11 cellular contexts compared by ENCODE assay signal in genomic region chr17:83053779-83054451, GRCh38. TPM values are rescaled to one million over a fixed set of nuclear protein-coding genes. Genes with fewer than 3 reads are reported as not detected.
A peak's percentile ranks its signal among the peaks of the same experiment; 100 is the strongest.
DNase-seq lines count a peak whose midpoint lies in the region; ATAC-seq and TF ChIP-seq lines count a peak whose summit lies in the region.
"Had no signal": no experiment of that assay in that cellular context is flagged by ENCODE, and none has a peak within 500 bp of the region (broad histone marks: within the 10 kb centered on the region; RNA-seq: fewer than 3 reads in every experiment).

No MANE protein-coding gene starts in this region.

- H3K4me1 Mint-ChIP-seq in natural killer cell treated with Interleukin-12 subunit alpha and Interleukin-12 subunit beta and Interleukin-15 and Interleukin-18, amount 100 ng/mL, for 72 hours (ENCODE audit: low read depth in 2 of 2), result peaks cover 16 to 23% of the 10 kb centered on the region in 2 donors

- peak overlapping the region; percentile 64 for H3K4me3 Mint-ChIP-seq in natural killer cell treated with Interleukin-12 subunit alpha and Interleukin-12 subunit beta and Interleukin-15 and Interleukin-18, amount 100 ng/mL, for 72 hours

- in situ Hi-C loops in Panc1 (cut with HindIII; ENCODE audit: low pct_unique_long_range_greater_than_20kb, low sequenced_read_pairs), result no loop called here

- H3K27ac ChIP-seq in Panc1 (ENCODE audit: low read length), result peak overlapping the region; percentile 12; the same call in 1 of the 2 replicates
- H3K27ac ChIP-seq in colonic mucosa, result peak overlapping the region; percentile 44

- POLR2A ChIA-PET in Panc1 (lab: Charles Lee), result no interaction called here

- H3K36me3 Mint-ChIP-seq in natural killer cell treated with Interleukin-12 subunit alpha and Interleukin-12 subunit beta and Interleukin-15 and Interleukin-18, amount 100 ng/mL, for 72 hours, result no peaks in the 10 kb centered on the region

- no peaks in the 10 kb centered on the region for H3K27me3 ChIP-seq in Panc1 (ENCODE audit: control insufficient read depth, insufficient read depth, low read length)
- H3K27me3 ChIP-seq in colonic mucosa, result no peaks in the 10 kb centered on the region

- no peak overlapping the region for H3K4me3 ChIP-seq in Panc1 (ENCODE audit: low read depth in 2 of 2, low read length in 2 of 2)
- H3K4me3 ChIP-seq in colonic mucosa, result no peak overlapping the region

- no peak for ATAC-seq in Panc1
- peak in 1 of 2 donors; percentile 34 for ATAC-seq in natural killer cell treated with Interleukin-12 subunit alpha and Interleukin-12 subunit beta and Interleukin-15 and Interleukin-18, amount 100 ng/mL, for 72 hours

- CTCF ChIA-PET in Panc1 (lab: Charles Lee), result no interaction called here

- TF ChIP-seq CTCF in Panc1 (IDR thresholded peaks at IDR 0.05) (no peak), colonic mucosa (IDR thresholded peaks at IDR 0.05) (no peak)

- BruUV-seq in Panc1 (replicated peaks; lab: Mats Ljungman, UMichigan), result no TSS peak

- H3K36me3 ChIP-seq in Panc1 (ENCODE audit: control insufficient read depth, insufficient read depth, low read length) (no peaks in the 10 kb centered on the region), colonic mucosa (no peaks in the 10 kb centered on the region)

- H3K27ac Mint-ChIP-seq in natural killer cell treated with Interleukin-12 subunit alpha and Interleukin-12 subunit beta and Interleukin-15 and Interleukin-18, amount 100 ng/mL, for 72 hours, result peak overlapping the region; percentile 83 to 91

- no peaks in the 10 kb centered on the region for H3K9me3 Mint-ChIP-seq in natural killer cell treated with Interleukin-12 subunit alpha and Interleukin-12 subunit beta and Interleukin-15 and Interleukin-18, amount 100 ng/mL, for 72 hours

- intact Hi-C loops in Panc1 (cut with micrococcal nuclease; ENCODE audit: unreplicated experiment) (no loop called here), colonic mucosa (cut with DNase I) (no loop called here)

- H3K4me1 ChIP-seq in Panc1 (ENCODE audit: control insufficient read depth, insufficient read depth, low read length) (peaks cover 44% of the 10 kb centered on the region), colonic mucosa (peaks cover 4% of the 10 kb centered on the region)

- peak; percentile 68 for DNase-seq in Ammon's horn (ENCODE audit: low spot score)
- no peak for DNase-seq in Panc1 (ENCODE audit: low read depth, low spot score)
- peak; percentile 43 for DNase-seq in colonic mucosa
- DNase-seq in natural killer cell treated with Interleukin-12 subunit alpha and Interleukin-12 subunit beta and Interleukin-15 and Interleukin-18, amount 100 ng/mL, for 72 hours (ENCODE audit: low spot score), result peak; percentile 84
- DNase-seq in OCI-M2 (lab: John Stamatoyannopoulos, UW; ENCODE audit: unreplicated experiment), result no peak
- no peak for DNase-seq in DMS114 treated with DMSO at 0.1 percent for 48 hours (lab: John Stamatoyannopoulos, UW; ENCODE audit: unreplicated experiment)
- DNase-seq in NCI-H774 (lab: John Stamatoyannopoulos, UW), result no peak
- no peak for DNase-seq in NCI-H69 (lab: John Stamatoyannopoulos, UW)
- DNase-seq: Calu3, GOT3, NCI-H510A treated with DMSO at 0.1 percent for 48 hours had no signal

- peaks cover 0 to 2% of the 10 kb centered on the region in 2 donors for H3K27me3 Mint-ChIP-seq in natural killer cell treated with Interleukin-12 subunit alpha and Interleukin-12 subunit beta and Interleukin-15 and Interleukin-18, amount 100 ng/mL, for 72 hours

- H3K9ac ChIP-seq in colonic mucosa (ENCODE audit: low read depth in 2 of 2, low read length in 2 of 2), result peak overlapping the region in 1 of 2 donors; percentile 51

- H3K9me3 ChIP-seq in Panc1 (ENCODE audit: control insufficient read depth, insufficient read depth, low read depth, low read length) (no peaks in the 10 kb centered on the region), colonic mucosa (no peaks in the 10 kb centered on the region)

RNA-seq across cellular contexts. Expression of gene METRNL, which starts 25.5 kb away (rescaled TPM):
- 21.0 TPM for total RNA-seq in Panc1 (2021; ENCODE audit: unreplicated experiment)
- 44.9 TPM for polyA plus RNA-seq in Panc1 (2012; ENCODE audit: insufficient read length)
- total RNA-seq in colonic mucosa, result 10 to 100 TPM; 84.2 to 87.2 TPM
- total RNA-seq in natural killer cell treated with Interleukin-12 subunit alpha and Interleukin-12 subunit beta and Interleukin-15 and Interleukin-18, amount 100 ng/mL, for 72 hours, result 100 to 1,000 TPM; 179 to 208 TPM

Comparison
In these comparisons a context has a peak if more than half of its experiments do, and no peak if none do; other contexts are left out.
1. DNase-seq: peak in Ammon's horn (single experiment), colonic mucosa (single experiment) and natural killer cell treated with Interleukin-12 subunit alpha and Interleukin-12 subunit beta and Interleukin-15 and Interleukin-18, amount 100 ng/mL, for 72 hours (single experiment); none in Panc1 (single experiment), OCI-M2 (single experiment), DMS114 treated with DMSO at 0.1 percent for 48 hours (single experiment), NCI-H774 (single experiment) and NCI-H69 (single experiment).